Comparison of ENCODE assay signal across 18 cellular contexts in genomic region chr9:129677456-129677855, GRCh38. TPM values are rescaled to one million over a fixed set of nuclear protein-coding genes. Genes with fewer than 3 reads are reported as not detected.
A peak's percentile ranks its signal among the peaks of the same experiment; 100 is the strongest.
DNase-seq lines count a peak whose midpoint lies in the region; TF ChIP-seq lines count a peak whose summit lies in the region.
"Had no signal": no experiment of that assay in that cellular context is flagged by ENCODE, and none has a peak within 500 bp of the region (broad histone marks: within the 10 kb centered on the region; RNA-seq: fewer than 3 reads in every experiment).

No MANE protein-coding gene starts in this region.

- H3K27ac Mint-ChIP-seq in chondrocyte (ENCODE audit: unreplicated experiment) (peak overlapping the region; percentile 76), type B pancreatic cell (no peak overlapping the region)
- H3K27ac Mint-ChIP-seq in T-helper 2 cell treated with Interferon-gamma antibody and Interleukin-4, amounts not matched to agents 5 μg/mL and 100 μg/mL, for 36 hours = no peak overlapping the region
- H3K27ac Mint-ChIP-seq: activated naive CD4-positive, alpha-beta T cell treated with anti-CD3 and anti-CD28 coated beads, Interleukin-2, amount 50 U/mL, for 24 hours; CD4-positive, CD25-positive, alpha-beta regulatory T cell had no signal

- H2BK5ac ChIP-seq in mesenchymal stem cell (ENCODE audit: low read depth, low read length, poor library complexity, severe bottlenecking) = no peak overlapping the region

- no peak overlapping the region for H3K4me2 ChIP-seq in mesenchymal stem cell (ENCODE audit: low read length, poor library complexity, severe bottlenecking)

- no peak overlapping the region for H3K23ac ChIP-seq in mesenchymal stem cell (ENCODE audit: low read length in 2 of 2)

- H3K4me3 ChIP-seq in mesenchymal stem cell (ENCODE audit: insufficient read depth in 1 of 2, low read depth in 1 of 2, low read length in 2 of 2) = peak overlapping the region in 1 of 2 experiments; percentile 59
- H3K4me3 ChIP-seq: cardiac muscle cell had no signal

- H3K79me1 ChIP-seq in mesenchymal stem cell (replicated peaks; ENCODE audit: low read length, poor library complexity, severe bottlenecking) = no peaks in the 10 kb centered on the region

- H3K27me3 Mint-ChIP-seq in chondrocyte (ENCODE audit: low read depth) = peaks cover 13% of the 10 kb centered on the region
- peaks cover 19% of the 10 kb centered on the region for H3K27me3 Mint-ChIP-seq in type B pancreatic cell
- peaks cover 5% of the 10 kb centered on the region for H3K27me3 Mint-ChIP-seq in T-helper 2 cell treated with Interferon-gamma antibody and Interleukin-4, amounts not matched to agents 5 μg/mL and 100 μg/mL, for 36 hours (ENCODE audit: low read depth)

- H3K9me3 Mint-ChIP-seq in chondrocyte (ENCODE audit: low read depth) = no peaks in the 10 kb centered on the region
- H3K9me3 Mint-ChIP-seq in type B pancreatic cell = no peaks in the 10 kb centered on the region
- H3K9me3 Mint-ChIP-seq in T-helper 2 cell treated with Interferon-gamma antibody and Interleukin-4, amounts not matched to agents 5 μg/mL and 100 μg/mL, for 36 hours = no peaks in the 10 kb centered on the region
- H3K9me3 Mint-ChIP-seq: activated naive CD4-positive, alpha-beta T cell treated with anti-CD3 and anti-CD28 coated beads, Interleukin-2, amount 50 U/mL, for 24 hours; activated T-cell treated with anti-CD3 and anti-CD28 coated beads, Interleukin-2, amount 50 U/mL, for 4 hours; CD4-positive, CD25-positive, alpha-beta regulatory T cell had no signal

- peaks cover 2% of the 10 kb centered on the region for H3K4me1 ChIP-seq in mesenchymal stem cell (ENCODE audit: control insufficient read depth, insufficient read depth, low read depth, low read length)

- peak overlapping the region; percentile 92 for H2BK15ac ChIP-seq in mesenchymal stem cell (ENCODE audit: low read depth, poor library complexity, severe bottlenecking)

- peaks cover 0 to 81% of the 10 kb centered on the region in 2 experiments for H3K27me3 ChIP-seq in mesenchymal stem cell (ENCODE audit: control insufficient read depth in 1 of 2, insufficient read depth in 1 of 2, low read length in 2 of 2)
- H3K27me3 ChIP-seq: cardiac muscle cell had no signal

- 59% methylated on average over 8 of the region's 9 CpGs for WGBS in mesenchymal stem cell

- H3K36me3 Mint-ChIP-seq in chondrocyte (ENCODE audit: low read depth) = no peaks in the 10 kb centered on the region
- no peaks in the 10 kb centered on the region for H3K36me3 Mint-ChIP-seq in type B pancreatic cell
- H3K36me3 Mint-ChIP-seq in T-helper 2 cell treated with Interferon-gamma antibody and Interleukin-4, amounts not matched to agents 5 μg/mL and 100 μg/mL, for 36 hours (ENCODE audit: low read depth) = no peaks in the 10 kb centered on the region
- H3K36me3 Mint-ChIP-seq: activated naive CD4-positive, alpha-beta T cell treated with anti-CD3 and anti-CD28 coated beads, Interleukin-2, amount 50 U/mL, for 24 hours; CD4-positive, CD25-positive, alpha-beta regulatory T cell had no signal

- H2AFZ ChIP-seq in mesenchymal stem cell (ENCODE audit: low read depth, low read length) = no peak overlapping the region

- peak overlapping the region; percentile 2 for H3K4me3 Mint-ChIP-seq in chondrocyte (ENCODE audit: unreplicated experiment)
- peak overlapping the region; percentile 73 for H3K4me3 Mint-ChIP-seq in type B pancreatic cell
- H3K4me3 Mint-ChIP-seq in T-helper 2 cell treated with Interferon-gamma antibody and Interleukin-4, amounts not matched to agents 5 μg/mL and 100 μg/mL, for 36 hours = no peak overlapping the region
- H3K4me3 Mint-ChIP-seq: activated naive CD4-positive, alpha-beta T cell treated with anti-CD3 and anti-CD28 coated beads, Interleukin-2, amount 50 U/mL, for 24 hours; activated T-cell treated with anti-CD3 and anti-CD28 coated beads, Interleukin-2, amount 50 U/mL, for 4 hours; CD4-positive, CD25-positive, alpha-beta regulatory T cell had no signal

- H2BK120ac ChIP-seq in mesenchymal stem cell (ENCODE audit: low read depth, low read length) = no peak overlapping the region

- no peak overlapping the region for H2BK12ac ChIP-seq in mesenchymal stem cell (ENCODE audit: low read length in 2 of 2)

- H3K4ac ChIP-seq in mesenchymal stem cell (ENCODE audit: low read depth in 1 of 2, low read length in 2 of 2) = no peak overlapping the region

- no peak overlapping the region for H4K91ac ChIP-seq in mesenchymal stem cell (ENCODE audit: low read length)

- H3K9ac ChIP-seq in mesenchymal stem cell (ENCODE audit: low read length) = peak overlapping the region; percentile 75

- H3K14ac ChIP-seq in mesenchymal stem cell (ENCODE audit: low read length in 2 of 2) = no peak overlapping the region

- H3K18ac ChIP-seq in mesenchymal stem cell (ENCODE audit: low read depth in 1 of 2, low read length in 2 of 2) = no peak overlapping the region

- H3K27ac ChIP-seq in mesenchymal stem cell (ENCODE audit: low read length, poor library complexity, severe bottlenecking) = no peak overlapping the region
- H3K27ac ChIP-seq: cardiac muscle cell had no signal

- no peaks in the 10 kb centered on the region for H3K9me3 ChIP-seq in mesenchymal stem cell (ENCODE audit: control insufficient read depth, low read length)

- H3K4me1 Mint-ChIP-seq in chondrocyte (ENCODE audit: low read depth) (peaks cover 18% of the 10 kb centered on the region), type B pancreatic cell (ENCODE audit: unreplicated experiment) (peaks cover 32% of the 10 kb centered on the region)
- H3K4me1 Mint-ChIP-seq in T-helper 2 cell treated with Interferon-gamma antibody and Interleukin-4, amounts not matched to agents 5 μg/mL and 100 μg/mL, for 36 hours (ENCODE audit: low read depth) = no peaks in the 10 kb centered on the region
- H3K4me1 Mint-ChIP-seq: activated naive CD4-positive, alpha-beta T cell treated with anti-CD3 and anti-CD28 coated beads, Interleukin-2, amount 50 U/mL, for 24 hours had no signal

- TF ChIP-seq CTCF in chondrocyte (IDR thresholded peaks at IDR 0.05) (no peak), type B pancreatic cell (conservative IDR thresholded peaks at IDR 0.05) (no peak)

- H3K36me3 ChIP-seq in mesenchymal stem cell (ENCODE audit: control insufficient read depth in 1 of 2, insufficient read depth in 2 of 2, low read depth in 1 of 2, low read length in 2 of 2) = no peaks in the 10 kb centered on the region
- H3K36me3 ChIP-seq: cardiac muscle cell had no signal

- H4K8ac ChIP-seq in mesenchymal stem cell (ENCODE audit: low read length) = no peak overlapping the region

- H2AK5ac ChIP-seq in mesenchymal stem cell (ENCODE audit: low read length, severe bottlenecking) = no peak overlapping the region

- peak; percentile 25 for DNase-seq in NCI-H2227 (lab: John Stamatoyannopoulos, UW; ENCODE audit: unreplicated experiment)
- no peak for DNase-seq in NCI-H2227 treated with DMSO at 0.1 percent for 48 hours (lab: John Stamatoyannopoulos, UW)
- DNase-seq in chondrocyte (ENCODE audit: low spot score) = no peak
- DNase-seq in mesenchymal stem cell = no peak
- peak; percentile 73 for DNase-seq in type B pancreatic cell (ENCODE audit: extremely low spot score, unreplicated experiment)
- DNase-seq in Ammon's horn (ENCODE audit: low spot score) = no peak
- DNase-seq in stimulated activated CD4-positive, alpha-beta T cell treated with anti-CD3 and anti-CD28 coated beads, Interleukin-2, amount 100 ng/mL, for 48 hours = no peak
- no peak for DNase-seq in T-helper 2 cell treated with Interferon-gamma antibody and Interleukin-4, amounts not matched to agents 5 μg/mL and 100 μg/mL, for 36 hours (ENCODE audit: low spot score)
- DNase-seq: activated CD4-positive, alpha-beta T cell treated with anti-CD3 and anti-CD28 coated beads, Interleukin-2, amount 50 U/mL, for 48 hours; activated T-cell treated with anti-CD3 and anti-CD28 coated beads, Interleukin-2, amount 50 U/mL, for 4 hours; CD4-positive, CD25-positive, alpha-beta regulatory T cell; DMS79 treated with DMSO at 0.1 percent for 48 hours; nucleus accumbens; PC-3 had no signal

RNA-seq across cellular contexts. Expression of gene PRRX2, which starts 12.0 kb away (rescaled TPM):
- total RNA-seq in chondrocyte (4.9 to 5.7 TPM (median 5.0 TPM) in 3 replicates), type B pancreatic cell (ENCODE audit: low replicate concordance) (0.50 and 20.8 TPM in 2 replicates)
- polyA plus RNA-seq in mesenchymal stem cell (2013, experiment 1 of 2) = 19.5 TPM
- polyA plus RNA-seq in mesenchymal stem cell (2013, experiment 2 of 2) = 20.1 TPM
- total RNA-seq: CD4-positive, CD25-positive, alpha-beta regulatory T cell had no signal
- polyA plus RNA-seq: CD4-positive, CD25-positive, alpha-beta regulatory T cell had no signal

RNA-seq across cellular contexts. Expression of gene ASB6, which starts 35.5 kb away (rescaled TPM):
- 17.4 to 18.1 TPM (median 17.7 TPM) in 3 replicates for total RNA-seq in chondrocyte
- 11.6 TPM for polyA plus RNA-seq in mesenchymal stem cell (2013, experiment 1 of 2)
- 11.6 TPM for polyA plus RNA-seq in mesenchymal stem cell (2013, experiment 2 of 2)
- 20.7 and 22.4 TPM in 2 replicates for total RNA-seq in type B pancreatic cell (ENCODE audit: low replicate concordance)

RNA-seq across cellular contexts. Expression of gene NTMT1, which starts 51.5 kb away (rescaled TPM):
- total RNA-seq in chondrocyte (32.6 to 37.4 TPM (median 34.4 TPM) in 3 replicates), type B pancreatic cell (ENCODE audit: low replicate concordance) (31.4 and 33.5 TPM in 2 replicates)
- 38.5 TPM for polyA plus RNA-seq in mesenchymal stem cell (2013, experiment 1 of 2)
- 39.6 TPM for polyA plus RNA-seq in mesenchymal stem cell (2013, experiment 2 of 2)

RNA-seq across cellular contexts. Expression of gene C9orf50, which starts 56.6 kb away (rescaled TPM):
- total RNA-seq in chondrocyte = 0.30 to 0.39 TPM (median 0.38 TPM) in 3 replicates
- 0.03 TPM for polyA plus RNA-seq in mesenchymal stem cell (2013, experiment 1 of 2)
- 0.04 TPM for polyA plus RNA-seq in mesenchymal stem cell (2013, experiment 2 of 2)
- total RNA-seq in type B pancreatic cell (ENCODE audit: low replicate concordance) = not detected in 2 replicates
- total RNA-seq: activated T-cell treated with anti-CD3 and anti-CD28 coated beads, Interleukin-2, amount 50 U/mL, for 4 hours; CD4-positive, CD25-positive, alpha-beta regulatory T cell; PC-3; skeletal muscle tissue; ureter had no signal
- polyA plus RNA-seq: CD4-positive, CD25-positive, alpha-beta regulatory T cell had no signal

Comparison
In these comparisons a context has a peak if more than half of its experiments do, and no peak if none do; other contexts are left out.
1. DNase-seq: peak in NCI-H2227 (single experiment) and type B pancreatic cell (single experiment); none in NCI-H2227 treated with DMSO at 0.1 percent for 48 hours (single experiment), chondrocyte (single experiment), mesenchymal stem cell (single experiment), Ammon's horn (single experiment), stimulated activated CD4-positive, alpha-beta T cell treated with anti-CD3 and anti-CD28 coated beads, Interleukin-2, amount 100 ng/mL, for 48 hours (0 of 2) and T-helper 2 cell treated with Interferon-gamma antibody and Interleukin-4, amounts not matched to agents 5 μg/mL and 100 μg/mL, for 36 hours (single experiment).